In the genomic region with DNA sequence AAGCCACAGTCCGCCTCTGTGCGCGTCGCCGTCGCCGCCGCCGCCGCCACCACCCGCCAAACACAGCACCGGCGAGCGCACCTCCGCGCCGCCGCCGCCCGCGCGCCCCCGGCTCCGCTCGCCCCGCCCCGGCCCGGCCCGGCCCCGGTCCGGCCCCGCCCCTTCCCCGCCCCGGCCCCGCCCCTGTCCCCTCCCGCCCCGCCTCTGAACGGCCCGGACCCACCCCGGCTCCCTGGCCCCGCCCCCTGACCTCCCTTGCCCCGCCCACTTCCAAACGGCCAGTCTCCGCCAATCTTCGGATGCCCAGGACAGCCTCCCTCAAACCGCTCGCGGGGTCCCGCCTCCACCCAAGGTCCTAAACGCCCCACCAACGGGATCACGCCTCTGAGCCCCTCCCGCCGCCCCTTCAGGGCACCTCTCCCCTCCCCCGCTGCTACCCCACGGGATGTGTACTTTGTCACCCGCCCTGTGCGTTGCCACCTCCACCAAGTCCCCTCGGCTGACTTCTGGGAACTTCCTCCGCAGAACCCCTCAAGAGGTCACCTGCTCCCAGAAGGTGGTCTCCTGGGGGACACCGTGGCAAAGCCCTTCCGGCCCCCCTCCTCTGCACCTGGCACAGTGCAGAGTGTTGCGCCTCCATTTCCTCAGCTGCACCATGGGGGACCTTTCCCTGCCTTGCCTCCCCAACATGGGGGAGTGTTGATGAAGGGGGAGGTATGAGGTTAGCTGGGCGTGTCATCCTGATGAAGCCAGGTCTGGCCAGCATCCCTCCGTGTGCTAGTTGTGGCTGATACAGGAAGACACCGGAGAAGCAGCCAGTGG, we compare ENCODE assay signal across 8 cellular contexts. TPM values are rescaled to one million over a fixed set of nuclear protein-coding genes. Genes with fewer than 3 reads are reported as not detected.
DNase-seq lines count a peak whose midpoint lies in the region; TF ChIP-seq lines count a peak whose summit lies in the region.

TSS of gene KIAA0930 (minus strand) at position 85 of the 822 bp plus-strand sequence. CDS start 191 bp downstream, outside the sequence.

- peak in 63 of 76 experiments; percentile 19 to 83 (median 70) for DNase-seq in HUDEP-2 (lab: John Stamatoyannopoulos, UW; ENCODE audit: unreplicated experiment in 76 of 76)
- DNase-seq in SW 1271 (lab: John Stamatoyannopoulos, UW) = peak; percentile 21 to 52
- DNase-seq in glutamatergic neuron = peak; percentile 84
- DNase-seq in osteoblast (ENCODE audit: insufficient read length, low spot score, missing footprints) = peak; percentile 99
- DNase-seq in suprapubic skin (ENCODE audit: low spot score in 2 of 2) = peak; percentile 93 to 94
- no peak for DNase-seq in GF-D8 (lab: John Stamatoyannopoulos, UW)

- H3K36me3 ChIP-seq in osteoblast (ENCODE audit: insufficient read depth, low read length) = no peaks in the 10 kb centered on the region
- H3K36me3 ChIP-seq in suprapubic skin = peaks cover 12% of the 10 kb centered on the region

- no peak for TF ChIP-seq EP300 in suprapubic skin (IDR thresholded peaks at IDR 0.05)

- H3K4me3 Mint-ChIP-seq in activated naive CD8-positive, alpha-beta T cell = peak within 1 kb of the TSS; percentile 91
- H3K4me3 Mint-ChIP-seq in glutamatergic neuron (ENCODE audit: unreplicated experiment) = peak within 1 kb of the TSS; percentile 96

- peaks cover 28% of the 10 kb centered on the region for H3K79me2 ChIP-seq in osteoblast (ENCODE audit: insufficient read depth, low read length)

- 22% methylated on average over 20 of the region's 66 CpGs for WGBS in suprapubic skin

- H4K20me1 ChIP-seq in osteoblast (ENCODE audit: insufficient read depth, low read length) = peaks cover 25% of the 10 kb centered on the region

- peak within 1 kb of the TSS; percentile 86 for H3K4me2 ChIP-seq in osteoblast (ENCODE audit: insufficient read depth, low read length)

- H3K4me3 ChIP-seq in osteoblast (ENCODE audit: insufficient read depth, low read length) = peak within 1 kb of the TSS; percentile 83
- peak within 1 kb of the TSS; percentile 82 for H3K4me3 ChIP-seq in suprapubic skin

- H3K4me1 ChIP-seq in osteoblast (ENCODE audit: insufficient read depth, low read length) (peaks cover 9% of the 10 kb centered on the region), suprapubic skin (peaks cover 47% of the 10 kb centered on the region)

- no peaks in the 10 kb centered on the region for H3K27me3 Mint-ChIP-seq in activated naive CD8-positive, alpha-beta T cell
- peaks cover 17% of the 10 kb centered on the region for H3K27me3 Mint-ChIP-seq in glutamatergic neuron (ENCODE audit: unreplicated experiment)

- TF ChIP-seq POLR2A in GM15510 (IDR thresholded peaks at IDR 0.05; ENCODE audit: borderline replicate concordance, extremely low read depth, insufficient read length) = peak; percentile 40
- no peak for TF ChIP-seq POLR2A in suprapubic skin (IDR thresholded peaks at IDR 0.05)

- peak within 1 kb of the TSS; percentile 68 for H2AFZ ChIP-seq in osteoblast (ENCODE audit: low read length)

- H3K27me3 ChIP-seq in osteoblast (ENCODE audit: insufficient read depth, low read length) (no peaks in the 10 kb centered on the region), suprapubic skin (no peaks in the 10 kb centered on the region)

- H3K4me1 Mint-ChIP-seq in activated naive CD8-positive, alpha-beta T cell (ENCODE audit: low read depth) = peaks cover 33% of the 10 kb centered on the region
- peaks cover 8% of the 10 kb centered on the region for H3K4me1 Mint-ChIP-seq in glutamatergic neuron (ENCODE audit: low read depth, unreplicated experiment)

- H3K9me3 ChIP-seq in osteoblast (ENCODE audit: low read depth, low read length) (no peaks in the 10 kb centered on the region), suprapubic skin (no peaks in the 10 kb centered on the region)

- peak within 1 kb of the TSS; percentile 79 for H3K27ac Mint-ChIP-seq in activated naive CD8-positive, alpha-beta T cell
- peak within 1 kb of the TSS; percentile 95 for H3K27ac Mint-ChIP-seq in glutamatergic neuron (ENCODE audit: unreplicated experiment)

- H3K9me3 Mint-ChIP-seq in activated naive CD8-positive, alpha-beta T cell (ENCODE audit: low read depth) = no peaks in the 10 kb centered on the region
- H3K9me3 Mint-ChIP-seq in glutamatergic neuron (ENCODE audit: unreplicated experiment) = peaks cover 10% of the 10 kb centered on the region

- H3K27ac ChIP-seq in osteoblast (ENCODE audit: low read depth, low read length) (peak within 1 kb of the TSS; percentile 17), suprapubic skin (peak within 1 kb of the TSS; percentile 45)

- TF ChIP-seq CTCF in glutamatergic neuron (IDR thresholded peaks at IDR 0.05; ENCODE audit: partially characterized antibody, unreplicated experiment) (no peak), osteoblast (IDR thresholded peaks at IDR 0.05; ENCODE audit: extremely low read depth, low read depth, low read length) (no peak), suprapubic skin (IDR thresholded peaks at IDR 0.05) (no peak)

- peaks cover 2% of the 10 kb centered on the region for H3K36me3 Mint-ChIP-seq in activated naive CD8-positive, alpha-beta T cell
- H3K36me3 Mint-ChIP-seq in glutamatergic neuron (ENCODE audit: unreplicated experiment) = peaks cover 9% of the 10 kb centered on the region

RNA-seq across cellular contexts. Expression of gene KIAA0930, which starts in this region (rescaled TPM):
- 170 TPM for total RNA-seq in glutamatergic neuron (ENCODE audit: unreplicated experiment)
- 31.8 and 43.4 TPM in 2 replicates for total RNA-seq in osteoblast
- 100 to 1,000 TPM in 1 of 4 donors, 10 to 100 TPM in 3; 36.0 to 119 (median 74.4) TPM for total RNA-seq in suprapubic skin
